In genomic region chr4:19880205-19880604, GRCh38 we compare ENCODE assay signal across 28 cellular contexts.
DNase-seq lines count a peak whose midpoint lies in the region; ATAC-seq lines count a peak whose summit lies in the region.
"Had no signal": no experiment of that assay in that cellular context is flagged by ENCODE, and none has a peak within 500 bp of the region (broad histone marks: within the 10 kb centered on the region; RNA-seq: fewer than 3 reads in every experiment).

No MANE protein-coding gene starts in this region.

- peak; percentile 5 for DNase-seq in AG08396 (ENCODE audit: low spot score)
- DNase-seq in ELF-1 (ENCODE audit: low read depth, low spot score): peak; percentile 52
- peak; percentile 18 for DNase-seq in SK-N-DZ (ENCODE audit: low spot score)
- peak; percentile 9 for DNase-seq in iPS-NIHi7 (ENCODE audit: extremely low spot score)
- DNase-seq in activated naive CD4-positive, alpha-beta T cell (lab: John Stamatoyannopoulos, UW): no peak
- no peak for DNase-seq in glomerular visceral epithelial cell (ENCODE audit: extremely low spot score)
- DNase-seq in NCI-H1436 treated with DMSO at 0.1 percent for 48 hours (lab: John Stamatoyannopoulos, UW): no peak
- DNase-seq: activated CD4-positive, alpha-beta T cell treated with anti-CD3 and anti-CD28 coated beads, Interleukin-2, amount 50 U/mL, for 4 hours; activated CD4-positive, CD25-positive, alpha-beta regulatory T cell; activated naive CD4-positive, alpha-beta T cell treated with anti-CD3 and anti-CD28 coated beads, Interleukin-2, amount 10 ng/mL, durations not matched to agents 7 days and 5 days; amygdala; C1 segment of cervical spinal cord; cortex of kidney; DMS79; effector memory CD8-positive, alpha-beta T cell; erythroblast; gastrocnemius medialis; hypothalamus; NCI-H1092; NCI-H1930; NCI-H526; nephron progenitor cell; stimulated activated CD4-positive, alpha-beta T cell treated with anti-CD3 and anti-CD28 coated beads, Interleukin-4, amount 100 ng/mL, for 24 hours; substantia nigra; T-helper 1 cell had no signal

- ATAC-seq in HG03196 (IDR thresholded peaks at IDR 0.05; ENCODE audit: unreplicated experiment): no peak
- ATAC-seq: effector memory CD8-positive, alpha-beta T cell; gastrocnemius medialis; GM12878; stimulated activated effector memory CD8-positive, alpha-beta T cell treated with anti-CD3 and anti-CD28 coated beads, Interleukin-12 subunit alpha, Interleukin-12 subunit beta, amount 100 ng/mL, for 72 hours had no signal

Comparison
In these comparisons a context has a peak if more than half of its experiments do, and no peak if none do; other contexts are left out.
1. DNase-seq: peak in AG08396 (single experiment), ELF-1 (single experiment), SK-N-DZ (single experiment) and iPS-NIHi7 (single experiment); none in activated naive CD4-positive, alpha-beta T cell (0 of 4), glomerular visceral epithelial cell (single experiment) and NCI-H1436 treated with DMSO at 0.1 percent for 48 hours (single experiment).